16 cellular contexts compared by ENCODE assay signal in genomic region chr13:73220966-73221720, GRCh38.
A peak's percentile ranks its signal among the peaks of the same experiment; 100 is the strongest.
DNase-seq lines count a peak whose midpoint lies in the region; ATAC-seq and TF ChIP-seq lines count a peak whose summit lies in the region.
"Had no signal": no experiment of that assay in that cellular context is flagged by ENCODE, and none has a peak within 500 bp of the region (broad histone marks: within the 10 kb centered on the region; RNA-seq: fewer than 3 reads in every experiment).

No MANE protein-coding gene starts in this region.

- ATAC-seq in stimulated activated effector memory CD8-positive, alpha-beta T cell treated with anti-CD3 and anti-CD28 coated beads, Interleukin-12 subunit alpha, Interleukin-12 subunit beta, amount 100 ng/mL, for 72 hours = peak; percentile 33
- no peak for ATAC-seq in Right ventricle myocardium superior (ENCODE audit: poor library complexity)
- ATAC-seq in HG03139 (IDR thresholded peaks at IDR 0.05; ENCODE audit: unreplicated experiment) = no peak
- no peak for ATAC-seq in omental fat pad (ENCODE audit: low FRiP score)

- no peak overlapping the region for H3K4me3 Mint-ChIP-seq in stimulated activated effector memory CD8-positive, alpha-beta T cell treated with anti-CD3 and anti-CD28 coated beads, Interleukin-12 subunit alpha, Interleukin-12 subunit beta, amount 100 ng/mL, for 72 hours
- H3K4me3 Mint-ChIP-seq: activated CD4-positive, alpha-beta memory T cell treated with anti-CD3 and anti-CD28 coated beads for 36 hours had no signal

- no peak overlapping the region for H3K27ac Mint-ChIP-seq in stimulated activated effector memory CD8-positive, alpha-beta T cell treated with anti-CD3 and anti-CD28 coated beads, Interleukin-12 subunit alpha, Interleukin-12 subunit beta, amount 100 ng/mL, for 72 hours
- H3K27ac Mint-ChIP-seq: activated CD4-positive, alpha-beta memory T cell treated with anti-CD3 and anti-CD28 coated beads for 36 hours had no signal

- TF ChIP-seq CTCF in omental fat pad (IDR thresholded peaks at IDR 0.05) = no peak

- H3K27ac ChIP-seq in epithelial cell of prostate = peak overlapping the region; percentile 8
- H3K27ac ChIP-seq: uterus had no signal

- DNase-seq in SKM-1 treated with dmso at 0.1 percent for 144 hours (lab: John Stamatoyannopoulos, UW; ENCODE audit: unreplicated experiment) = peak; percentile 9
- no peak for DNase-seq in SKM-1 (lab: John Stamatoyannopoulos, UW; ENCODE audit: unreplicated experiment)
- DNase-seq in OCI-M1 (lab: John Stamatoyannopoulos, UW) = peak; percentile 79
- no peak for DNase-seq in epithelial cell of prostate (ENCODE audit: low read depth, low spot score)
- DNase-seq in stimulated activated effector memory CD8-positive, alpha-beta T cell treated with anti-CD3 and anti-CD28 coated beads, Interleukin-12 subunit alpha, Interleukin-12 subunit beta, amount 100 ng/mL, for 72 hours (ENCODE audit: low spot score in 2 of 2) = no peak
- no peak for DNase-seq in Right ventricle myocardium superior
- DNase-seq in omental fat pad (ENCODE audit: low spot score) = no peak
- DNase-seq: ACHN; activated CD4-positive, alpha-beta memory T cell treated with anti-CD3 and anti-CD28 coated beads for 36 hours; anterior cingulate cortex; dermis blood vessel endothelial cell; NCI-H69; retina; stimulated activated CD4-positive, alpha-beta T cell treated with anti-CD3 and anti-CD28 coated beads, Interleukin-4, amount 100 ng/mL, for 1 hour; uterus had no signal

- H3K36me3 Mint-ChIP-seq in stimulated activated effector memory CD8-positive, alpha-beta T cell treated with anti-CD3 and anti-CD28 coated beads, Interleukin-12 subunit alpha, Interleukin-12 subunit beta, amount 100 ng/mL, for 72 hours = peaks cover 7% of the 10 kb centered on the region
- H3K36me3 Mint-ChIP-seq: activated CD4-positive, alpha-beta memory T cell treated with anti-CD3 and anti-CD28 coated beads for 36 hours had no signal

- intact Hi-C loops in Right ventricle myocardium superior (cut with DNase I) = loop anchor here (10.0 kb wide), 1 partner anchor 616 kb away; no protein-coding TSS in a partner anchor

- peaks cover 26% of the 10 kb centered on the region for H3K4me1 Mint-ChIP-seq in stimulated activated effector memory CD8-positive, alpha-beta T cell treated with anti-CD3 and anti-CD28 coated beads, Interleukin-12 subunit alpha, Interleukin-12 subunit beta, amount 100 ng/mL, for 72 hours

- H3K9me3 Mint-ChIP-seq in stimulated activated effector memory CD8-positive, alpha-beta T cell treated with anti-CD3 and anti-CD28 coated beads, Interleukin-12 subunit alpha, Interleukin-12 subunit beta, amount 100 ng/mL, for 72 hours = no peaks in the 10 kb centered on the region
- H3K9me3 Mint-ChIP-seq: activated CD4-positive, alpha-beta memory T cell treated with anti-CD3 and anti-CD28 coated beads for 36 hours had no signal

Comparison
In these comparisons a context has a peak if more than half of its experiments do, and no peak if none do; other contexts are left out.
1. DNase-seq: peak in SKM-1 treated with dmso at 0.1 percent for 144 hours (single experiment) and OCI-M1 (single experiment); none in SKM-1 (single experiment), epithelial cell of prostate (single experiment), stimulated activated effector memory CD8-positive, alpha-beta T cell treated with anti-CD3 and anti-CD28 coated beads, Interleukin-12 subunit alpha, Interleukin-12 subunit beta, amount 100 ng/mL, for 72 hours (0 of 2), Right ventricle myocardium superior (single experiment) and omental fat pad (single experiment).